ENCODE assay signal across 1 cellular context in the genomic region with DNA sequence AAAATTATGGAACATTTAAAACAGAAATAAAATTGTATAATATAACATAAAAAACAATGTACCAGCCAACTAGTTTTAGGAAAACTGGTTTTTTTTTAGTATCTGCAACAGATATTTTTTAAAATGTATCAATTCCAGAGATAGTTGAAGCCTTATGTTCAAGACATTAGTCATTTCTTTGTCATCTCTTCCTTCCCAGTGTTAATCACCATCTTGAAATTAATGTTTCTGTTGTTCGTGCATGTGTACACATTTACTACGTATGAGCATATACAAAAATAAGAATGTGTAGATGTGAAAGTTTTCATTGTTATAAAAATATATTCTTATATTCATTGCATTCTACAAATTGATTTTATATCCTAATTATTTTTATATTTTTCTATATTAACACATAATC.
TF ChIP-seq lines count a peak whose summit lies in the region.

No MANE protein-coding gene starts in this region.

TF ChIP-seq in SK-N-SH treated with all-trans-retinoic acid at 6 μM for 48 hours, 23 proteins besides CTCF, POLR2A, EP300 and RAD21 (continued from another document):
- TF ChIP-seq, protein P1, sequence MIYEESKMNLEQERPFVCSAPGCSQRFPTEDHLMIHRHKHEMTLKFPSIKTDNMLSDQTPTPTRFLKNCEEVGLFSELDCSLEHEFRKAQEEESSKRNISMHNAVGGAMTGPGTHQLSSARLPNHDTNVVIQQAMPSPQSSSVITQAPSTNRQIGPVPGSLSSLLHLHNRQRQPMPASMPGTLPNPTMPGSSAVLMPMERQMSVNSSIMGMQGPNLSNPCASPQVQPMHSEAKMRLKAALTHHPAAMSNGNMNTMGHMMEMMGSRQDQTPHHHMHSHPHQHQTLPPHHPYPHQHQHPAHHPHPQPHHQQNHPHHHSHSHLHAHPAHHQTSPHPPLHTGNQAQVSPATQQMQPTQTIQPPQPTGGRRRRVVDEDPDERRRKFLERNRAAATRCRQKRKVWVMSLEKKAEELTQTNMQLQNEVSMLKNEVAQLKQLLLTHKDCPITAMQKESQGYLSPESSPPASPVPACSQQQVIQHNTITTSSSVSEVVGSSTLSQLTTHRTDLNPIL (CRISPR knock-in tag; IDR thresholded peaks at IDR 0.05; ENCODE audit: low read depth) = no peak
- no peak for TF ChIP-seq PPARA (CRISPR knock-in tag; IDR thresholded peaks at IDR 0.05; ENCODE audit: borderline replicate concordance)
- no peak for TF ChIP-seq BACH2 (CRISPR knock-in tag; IDR thresholded peaks at IDR 0.05; ENCODE audit: borderline replicate concordance)
- TF ChIP-seq RARB (CRISPR knock-in tag; IDR thresholded peaks at IDR 0.05) = no peak
- TF ChIP-seq ARNTL (CRISPR knock-in tag; IDR thresholded peaks at IDR 0.05; ENCODE audit: borderline replicate concordance, low read depth) = no peak
- no peak for TF ChIP-seq TOX (CRISPR knock-in tag; IDR thresholded peaks at IDR 0.05; ENCODE audit: borderline replicate concordance)
- no peak for TF ChIP-seq ZFP3 (CRISPR knock-in tag; IDR thresholded peaks at IDR 0.05)
- no peak for TF ChIP-seq CSDC2 (CRISPR knock-in tag; IDR thresholded peaks at IDR 0.05)
- no peak for TF ChIP-seq SNAI2 (CRISPR knock-in tag; IDR thresholded peaks at IDR 0.05)
- TF ChIP-seq GLIS3 (CRISPR knock-in tag; IDR thresholded peaks at IDR 0.05) = no peak
- no peak for TF ChIP-seq OSR1 (CRISPR knock-in tag; IDR thresholded peaks at IDR 0.05)
- TF ChIP-seq, protein P2, sequence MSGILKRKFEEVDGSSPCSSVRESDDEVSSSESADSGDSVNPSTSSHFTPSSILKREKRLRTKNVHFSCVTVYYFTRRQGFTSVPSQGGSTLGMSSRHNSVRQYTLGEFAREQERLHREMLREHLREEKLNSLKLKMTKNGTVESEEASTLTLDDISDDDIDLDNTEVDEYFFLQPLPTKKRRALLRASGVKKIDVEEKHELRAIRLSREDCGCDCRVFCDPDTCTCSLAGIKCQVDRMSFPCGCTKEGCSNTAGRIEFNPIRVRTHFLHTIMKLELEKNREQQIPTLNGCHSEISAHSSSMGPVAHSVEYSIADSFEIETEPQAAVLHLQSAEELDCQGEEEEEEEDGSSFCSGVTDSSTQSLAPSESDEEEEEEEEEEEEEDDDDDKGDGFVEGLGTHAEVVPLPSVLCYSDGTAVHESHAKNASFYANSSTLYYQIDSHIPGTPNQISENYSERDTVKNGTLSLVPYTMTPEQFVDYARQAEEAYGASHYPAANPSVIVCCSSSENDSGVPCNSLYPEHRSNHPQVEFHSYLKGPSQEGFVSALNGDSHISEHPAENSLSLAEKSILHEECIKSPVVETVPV (CRISPR knock-in tag; IDR thresholded peaks at IDR 0.05) = no peak
TF ChIP-seq in SK-N-SH treated with all-trans-retinoic acid at 6 μM for 48 hours: peak in this region for 0.
